ENCODE assay signal across 22 cellular contexts in the genomic region with DNA sequence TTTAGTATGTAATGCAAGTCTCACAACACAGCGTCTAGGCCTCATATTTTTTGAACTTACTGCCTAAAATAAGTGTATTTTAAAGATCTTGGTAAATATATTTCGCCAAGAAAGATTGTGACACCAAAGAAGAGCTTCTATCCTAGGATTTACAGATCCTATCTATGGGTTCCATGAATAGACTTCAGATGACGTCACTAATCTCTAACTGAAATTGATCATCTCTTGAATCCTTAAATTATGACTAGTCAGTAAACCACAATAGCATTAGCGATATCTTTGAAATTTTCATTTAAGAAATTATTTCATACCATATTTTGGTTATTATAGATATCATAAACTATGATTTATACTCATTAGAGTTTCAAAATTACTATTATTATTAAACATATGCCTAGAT.
DNase-seq lines count a peak whose midpoint lies in the region; ATAC-seq, FAIRE-seq and TF ChIP-seq lines count a peak whose summit lies in the region.
"Had no signal": no experiment of that assay in that cellular context is flagged by ENCODE, and none has a peak within 500 bp of the region (broad histone marks: within the 10 kb centered on the region; RNA-seq: fewer than 3 reads in every experiment).

No MANE protein-coding gene starts in this region.

- H4K20me1 ChIP-seq in GM12878 (ENCODE audit: control insufficient read depth, insufficient read depth), result no peaks in the 10 kb centered on the region
- H4K20me1 ChIP-seq: BLaER1 had no signal

- no peak overlapping the region for H3K4me3 ChIP-seq in HEK293 (ENCODE audit: low read depth, low read length)
- no peak overlapping the region for H3K4me3 ChIP-seq in GM12878
- H3K4me3 ChIP-seq: BLaER1 had no signal

- in situ Hi-C loops in GM12878 (cut with MboI), result no loop called here

- POLR2A ChIA-PET in HEK293 (lab: Yijun Ruan, JAX) (no interaction called here), GM12878 (lab: Charles Lee) (no interaction called here)

- CTCF ChIA-PET in HEK293 (lab: Yijun Ruan, JAX) (no interaction called here), GM12878 (lab: Yijun Ruan, JAX) (no interaction called here)

- no peaks in the 10 kb centered on the region for H3K4me1 ChIP-seq in HEK293 (ENCODE audit: control insufficient read depth, insufficient read depth, low read length)
- H3K4me1 ChIP-seq in GM12878 (ENCODE audit: control insufficient read depth, insufficient read depth, low read length), result no peaks in the 10 kb centered on the region
- H3K4me1 ChIP-seq: BE2C, BLaER1, Caco-2 had no signal

- H3K4me2 ChIP-seq in GM12878 (ENCODE audit: control insufficient read depth, insufficient read depth), result no peak overlapping the region
- H3K4me2 ChIP-seq: BLaER1 had no signal

- TF ChIP-seq EP300 in GM12878 (IDR thresholded peaks at IDR 0.05; ENCODE audit: borderline replicate concordance in 1 of 2, control insufficient read depth in 1 of 2, low read depth in 2 of 2, low read length in 2 of 2), result no peak

- RAD21 ChIA-PET in GM12878 (lab: Charles Lee; ENCODE audit: unreplicated experiment), result no interaction called here

- TF ChIP-seq POLR2A in GM12878 (IDR thresholded peaks at IDR 0.05; ENCODE audit: low read depth, low read length), result no peak

- FAIRE-seq in GM12878 (lab: Jason Lieb, UNC), result no peak
- FAIRE-seq: A204.1, D721Med, GM12891, GM19239 had no signal

- TF ChIP-seq CTCF in HEK293 (tag by site-specific recombination; IDR thresholded peaks at IDR 0.05), result no peak
- TF ChIP-seq CTCF in GM12878 (IDR thresholded peaks at IDR 0.05 in 2 of 3, conservative IDR thresholded peaks at IDR 0.05 in 1 of 3; ENCODE audit: control insufficient read depth in 2 of 3, extremely low read depth in 1 of 3, insufficient read depth in 1 of 3, low read depth in 3 of 3, low read length in 3 of 3), result no peak

- H3K27ac ChIP-seq in HEK293 (ENCODE audit: extremely low read depth, low read depth, low read length), result no peak overlapping the region
- H3K27ac ChIP-seq in GM12878 (ENCODE audit: control insufficient read depth, insufficient read depth), result no peak overlapping the region
- H3K27ac ChIP-seq: BLaER1 had no signal

- H3K9me3 ChIP-seq in HEK293 (ENCODE audit: control insufficient read depth, insufficient read depth, low read depth, low read length) (no peaks in the 10 kb centered on the region), GM12878 (replicated peaks; ENCODE audit: control insufficient read depth, insufficient read depth, low read length) (no peaks in the 10 kb centered on the region)
- H3K9me3 ChIP-seq: BE2C, BLaER1, Caco-2 had no signal

- no peak overlapping the region for H3K9ac ChIP-seq in GM12878 (ENCODE audit: control insufficient read depth, insufficient read depth, low read length)
- H3K9ac ChIP-seq: BLaER1 had no signal

- BruUV-seq in GM12878 (replicated peaks; lab: Mats Ljungman, UMichigan), result no TSS peak

- no peaks in the 10 kb centered on the region for H3K79me2 ChIP-seq in GM12878 (ENCODE audit: control insufficient read depth, insufficient read depth, low read length)

- no peak overlapping the region for H2AFZ ChIP-seq in GM12878 (ENCODE audit: control insufficient read depth, low read depth, low read length)

- SMC1A ChIA-PET in GM12878 (lab: Charles Lee; ENCODE audit: uncharacterized antibody, unreplicated experiment), result no interaction called here

- WGBS in GM12878 (ENCODE audit: insufficient coverage, insufficient replicate concordance, low lambda C conversion rate, missing lambda C conversion rate), result 9% methylated on average over 4 of the region's 4 CpGs

- ATAC-seq in GM12878, result no peak

- DNase-seq in ELR (ENCODE audit: low read depth) (peak; percentile 1), GM12878 (ENCODE audit: low read depth, low spot score) (no peak), germinal center (ENCODE audit: low spot score) (no peak), hippocampal formation (lab: John Stamatoyannopoulos, UW) (no peak)
- DNase-seq in activated CD4-positive, alpha-beta T cell treated with anti-CD3 and anti-CD28 coated beads for 4 hours, result no peak
- DNase-seq: 8988T; ACHN; BE2C; C1 segment of cervical spinal cord; Caco-2; Calu3; CD4-positive, alpha-beta memory T cell; CD4-positive, CD25-positive, alpha-beta regulatory T cell; CD8-positive, alpha-beta memory T cell; DMS79 treated with DMSO at 0.1 percent for 48 hours; GDM1 had no signal

- intact Hi-C loops in GM12878 (cut with micrococcal nuclease; ENCODE audit: unreplicated experiment), result no loop called here

- H3K27me3 ChIP-seq in GM12878 (replicated peaks in 1 of 2; ENCODE audit: control insufficient read depth in 2 of 2, insufficient read depth in 2 of 2, low read length in 1 of 2), result no peaks in the 10 kb centered on the region
- H3K27me3 ChIP-seq: BE2C, BLaER1 had no signal

- TF ChIP-seq RAD21 in GM12878 (IDR thresholded peaks at IDR 0.05; ENCODE audit: insufficient read depth, low read depth, low read length), result no peak

- H3K36me3 ChIP-seq in HEK293 (ENCODE audit: control insufficient read depth in 2 of 2, insufficient read depth in 1 of 2, low read length in 2 of 2), result no peaks in the 10 kb centered on the region
- no peaks in the 10 kb centered on the region for H3K36me3 ChIP-seq in GM12878 (ENCODE audit: control insufficient read depth in 2 of 2, insufficient read depth in 2 of 2, low read length in 1 of 2)
- H3K36me3 ChIP-seq: BE2C, BLaER1 had no signal

TF ChIP-seq in HEK293, 187 proteins besides CTCF, POLR2A, EP300 and RAD21:
- TF ChIP-seq ZNF184 (tag by site-specific recombination; IDR thresholded peaks at IDR 0.05), result no peak
- no peak for TF ChIP-seq FEZF1 (tag by site-specific recombination; IDR thresholded peaks at IDR 0.05)
- TF ChIP-seq WT1 (tag by site-specific recombination; IDR thresholded peaks at IDR 0.05), result no peak
- TF ChIP-seq, protein P1, sequence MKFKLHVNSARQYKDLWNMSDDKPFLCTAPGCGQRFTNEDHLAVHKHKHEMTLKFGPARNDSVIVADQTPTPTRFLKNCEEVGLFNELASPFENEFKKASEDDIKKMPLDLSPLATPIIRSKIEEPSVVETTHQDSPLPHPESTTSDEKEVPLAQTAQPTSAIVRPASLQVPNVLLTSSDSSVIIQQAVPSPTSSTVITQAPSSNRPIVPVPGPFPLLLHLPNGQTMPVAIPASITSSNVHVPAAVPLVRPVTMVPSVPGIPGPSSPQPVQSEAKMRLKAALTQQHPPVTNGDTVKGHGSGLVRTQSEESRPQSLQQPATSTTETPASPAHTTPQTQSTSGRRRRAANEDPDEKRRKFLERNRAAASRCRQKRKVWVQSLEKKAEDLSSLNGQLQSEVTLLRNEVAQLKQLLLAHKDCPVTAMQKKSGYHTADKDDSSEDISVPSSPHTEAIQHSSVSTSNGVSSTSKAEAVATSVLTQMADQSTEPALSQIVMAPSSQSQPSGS (tag by site-specific recombination; IDR thresholded peaks at IDR 0.05; ENCODE audit: low read depth), result peak; percentile 41; the same call in 1 of the 2 replicates

TF ChIP-seq in GM12878, 131 proteins besides CTCF, POLR2A, EP300 and RAD21:
- TF ChIP-seq ATF7 (IDR thresholded peaks at IDR 0.05; ENCODE audit: low read depth), result peak; percentile 39; the same call in 1 of the 2 replicates
- TF ChIP-seq HDGF (IDR thresholded peaks at IDR 0.05), result no peak
